ENCODE assay signal across 24 cellular contexts in genomic region chr17:81693491-81694360, GRCh38. TPM values are rescaled to one million over a fixed set of nuclear protein-coding genes. Genes with fewer than 3 reads are reported as not detected.
DNase-seq lines count a peak whose midpoint lies in the region; ATAC-seq and TF ChIP-seq lines count a peak whose summit lies in the region.
"Had no signal": no experiment of that assay in that cellular context is flagged by ENCODE, and none has a peak within 500 bp of the region (broad histone marks: within the 10 kb centered on the region; RNA-seq: fewer than 3 reads in every experiment).

No MANE protein-coding gene starts in this region.

- no peak overlapping the region for H3K27ac Mint-ChIP-seq in WTC11
- H3K27ac Mint-ChIP-seq: activated naive CD8-positive, alpha-beta T cell treated with anti-CD3 and anti-CD28 coated beads for 36 hours; activated T-helper 2 cell treated with anti-CD3 and anti-CD28 coated beads, Interferon-gamma antibody, Interleukin-2, Interleukin-4, amounts not matched to agents 10 μg/mL and 5 μg/mL and 100 μg/mL, durations not matched to agents 14 hours and 24 hours and 36 hours; CD4-positive, alpha-beta memory T cell; immature natural killer cell had no signal

- H3K27ac ChIP-seq in 22Rv1 (no peak overlapping the region), DOHH2 (ENCODE audit: low read depth, low read length) (no peak overlapping the region)
- H3K27ac ChIP-seq: colonic mucosa, KMS-11, psoas muscle, skin epidermis, thyroid gland had no signal

- no peak overlapping the region for H3K4me3 Mint-ChIP-seq in WTC11
- H3K4me3 Mint-ChIP-seq: activated naive CD8-positive, alpha-beta T cell treated with anti-CD3 and anti-CD28 coated beads for 36 hours; CD4-positive, alpha-beta memory T cell; immature natural killer cell; neural crest cell had no signal

- H3K9me3 ChIP-seq in DOHH2 (ENCODE audit: control insufficient read depth, insufficient read depth, low read length), result no peaks in the 10 kb centered on the region
- H3K9me3 ChIP-seq: colonic mucosa, mucosa of descending colon, psoas muscle, thyroid gland had no signal

- no peaks in the 10 kb centered on the region for H3K27me3 ChIP-seq in DOHH2 (ENCODE audit: control insufficient read depth, low read length)
- H3K27me3 ChIP-seq: colonic mucosa, thyroid gland had no signal

- H3F3A ChIP-seq in DOHH2 (ENCODE audit: control insufficient read depth, insufficient read depth), result no peaks in the 10 kb centered on the region

- CTCF ChIA-PET in WTC11 (lab: Charles Lee), result interaction anchor here (0.6 to 1.3 kb wide), 16 partner anchors 8 to 141 kb away, joined by 3 to 15 read pairs (median 4); partner anchors contain the start of genes ARL16, CCDC137, FAAP100 and HGS

- ATAC-seq in WTC11 (peak; percentile 82), HG03159 (IDR thresholded peaks at IDR 0.05; ENCODE audit: unreplicated experiment) (no peak)
- ATAC-seq: mucosa of descending colon, psoas muscle had no signal

- no peaks in the 10 kb centered on the region for H3K9me2 ChIP-seq in DOHH2 (replicated peaks; ENCODE audit: control insufficient read depth, low read length)

- intact Hi-C loops in posterior vena cava (cut with DNase I), result no loop called here

- H3K27me3 Mint-ChIP-seq in WTC11 (ENCODE audit: low read depth), result no peaks in the 10 kb centered on the region
- H3K27me3 Mint-ChIP-seq: activated naive CD8-positive, alpha-beta T cell treated with anti-CD3 and anti-CD28 coated beads for 36 hours; CD4-positive, alpha-beta memory T cell had no signal

- no peak overlapping the region for H3K4me2 ChIP-seq in DOHH2 (ENCODE audit: low read length)
- H3K4me2 ChIP-seq: KMS-11 had no signal

- H3K4me3 ChIP-seq in DOHH2 (ENCODE audit: low read length) (no peak overlapping the region), LNCaP clone FGC (ENCODE audit: low read depth, low read length) (no peak overlapping the region)
- H3K4me3 ChIP-seq: colonic mucosa, mucosa of descending colon, psoas muscle, skin epidermis, thyroid gland had no signal

- no peaks in the 10 kb centered on the region for H3K9me3 Mint-ChIP-seq in WTC11
- H3K9me3 Mint-ChIP-seq: activated naive CD8-positive, alpha-beta T cell treated with anti-CD3 and anti-CD28 coated beads for 36 hours; activated T-helper 2 cell treated with anti-CD3 and anti-CD28 coated beads, Interferon-gamma antibody, Interleukin-2, Interleukin-4, amounts not matched to agents 10 μg/mL and 5 μg/mL and 100 μg/mL, durations not matched to agents 14 hours and 24 hours and 36 hours; CD4-positive, alpha-beta memory T cell; immature natural killer cell; neural crest cell had no signal

- POLR2A ChIA-PET in WTC11 (lab: Charles Lee), result interaction anchor here (0.6 to 1.2 kb wide), 3 partner anchors 9 to 122 kb away, joined by 3 to 4 read pairs (median 3); partner anchors contain the start of genes ARL16, HGS and MRPL12

- peaks cover 32% of the 10 kb centered on the region for H3K79me2 ChIP-seq in DOHH2 (ENCODE audit: control insufficient read depth, low read length)

- peaks cover 37% of the 10 kb centered on the region for H3K36me3 Mint-ChIP-seq in WTC11

- DNase-seq in LNCaP clone FGC (ENCODE audit: low read depth) (no peak), WTC11 (ENCODE audit: low spot score) (peak; percentile 67), amygdala (lab: John Stamatoyannopoulos, UW) (no peak), posterior vena cava (ENCODE audit: low spot score) (no peak)
- no peak for DNase-seq in activated T-cell treated with anti-CD3 and anti-CD28 coated beads, Interleukin-2, amount 50 U/mL, for 1 hour
- DNase-seq: activated CD4-positive, alpha-beta T cell treated with anti-CD3 and anti-CD28 coated beads for 4 hours; activated naive CD8-positive, alpha-beta T cell treated with anti-CD3 and anti-CD28 coated beads for 36 hours; CD4-positive, alpha-beta memory T cell; colonic mucosa; immature natural killer cell; mucosa of descending colon; NCI-H2029; NCI-H446 treated with DMSO at 0.1 percent for 48 hours; psoas muscle; stimulated activated naive CD4-positive, alpha-beta T cell; SW 1271; thyroid gland had no signal

- peak; percentile 17 for TF ChIP-seq CTCF in 22Rv1 (IDR thresholded peaks at IDR 0.05)
- TF ChIP-seq CTCF in DOHH2 (IDR thresholded peaks at IDR 0.05; ENCODE audit: low read depth, low read length, poor library complexity, severe bottlenecking), result peak; percentile 42
- TF ChIP-seq CTCF in LNCaP clone FGC (IDR thresholded peaks at IDR 0.05; ENCODE audit: control insufficient read depth, extremely low read depth, insufficient read depth), result 0 out of 2 replicates have a peak, but pooled peaks have one; percentile 7
- TF ChIP-seq CTCF in WTC11 (IDR thresholded peaks at IDR 0.05), result no peak

- no peaks in the 10 kb centered on the region for H3K4me1 Mint-ChIP-seq in WTC11
- H3K4me1 Mint-ChIP-seq: activated naive CD8-positive, alpha-beta T cell treated with anti-CD3 and anti-CD28 coated beads for 36 hours; neural crest cell had no signal

- peaks cover 97% of the 10 kb centered on the region for H3K36me3 ChIP-seq in DOHH2 (ENCODE audit: control insufficient read depth, low read length)

- no peaks in the 10 kb centered on the region for H3K4me1 ChIP-seq in DOHH2 (ENCODE audit: control insufficient read depth, low read length)
- H3K4me1 ChIP-seq: colonic mucosa, thyroid gland had no signal

- no peaks in the 10 kb centered on the region for H4K20me1 ChIP-seq in DOHH2 (ENCODE audit: control insufficient read depth, insufficient read depth, low read depth, low read length)

TF ChIP-seq in WTC11, 78 proteins besides CTCF, POLR2A, EP300 and RAD21:
- TF ChIP-seq MYBL2 (CRISPR knock-in tag; IDR thresholded peaks at IDR 0.05) (no peak), ATF1 (CRISPR knock-in tag; IDR thresholded peaks at IDR 0.05) (no peak), SMAD3 (CRISPR knock-in tag; IDR thresholded peaks at IDR 0.05; ENCODE audit: borderline replicate concordance) (no peak)
- TF ChIP-seq, protein P1, sequence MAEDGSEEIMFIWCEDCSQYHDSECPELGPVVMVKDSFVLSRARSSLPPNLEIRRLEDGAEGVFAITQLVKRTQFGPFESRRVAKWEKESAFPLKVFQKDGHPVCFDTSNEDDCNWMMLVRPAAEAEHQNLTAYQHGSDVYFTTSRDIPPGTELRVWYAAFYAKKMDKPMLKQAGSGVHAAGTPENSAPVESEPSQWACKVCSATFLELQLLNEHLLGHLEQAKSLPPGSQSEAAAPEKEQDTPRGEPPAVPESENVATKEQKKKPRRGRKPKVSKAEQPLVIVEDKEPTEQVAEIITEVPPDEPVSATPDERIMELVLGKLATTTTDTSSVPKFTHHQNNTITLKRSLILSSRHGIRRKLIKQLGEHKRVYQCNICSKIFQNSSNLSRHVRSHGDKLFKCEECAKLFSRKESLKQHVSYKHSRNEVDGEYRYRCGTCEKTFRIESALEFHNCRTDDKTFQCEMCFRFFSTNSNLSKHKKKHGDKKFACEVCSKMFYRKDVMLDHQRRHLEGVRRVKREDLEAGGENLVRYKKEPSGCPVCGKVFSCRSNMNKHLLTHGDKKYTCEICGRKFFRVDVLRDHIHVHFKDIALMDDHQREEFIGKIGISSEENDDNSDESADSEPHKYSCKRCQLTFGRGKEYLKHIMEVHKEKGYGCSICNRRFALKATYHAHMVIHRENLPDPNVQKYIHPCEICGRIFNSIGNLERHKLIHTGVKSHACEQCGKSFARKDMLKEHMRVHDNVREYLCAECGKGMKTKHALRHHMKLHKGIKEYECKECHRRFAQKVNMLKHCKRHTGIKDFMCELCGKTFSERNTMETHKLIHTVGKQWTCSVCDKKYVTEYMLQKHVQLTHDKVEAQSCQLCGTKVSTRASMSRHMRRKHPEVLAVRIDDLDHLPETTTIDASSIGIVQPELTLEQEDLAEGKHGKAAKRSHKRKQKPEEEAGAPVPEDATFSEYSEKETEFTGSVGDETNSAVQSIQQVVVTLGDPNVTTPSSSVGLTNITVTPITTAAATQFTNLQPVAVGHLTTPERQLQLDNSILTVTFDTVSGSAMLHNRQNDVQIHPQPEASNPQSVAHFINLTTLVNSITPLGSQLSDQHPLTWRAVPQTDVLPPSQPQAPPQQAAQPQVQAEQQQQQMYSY (CRISPR knock-in tag; IDR thresholded peaks at IDR 0.05), result no peak
- TF ChIP-seq, protein P2, sequence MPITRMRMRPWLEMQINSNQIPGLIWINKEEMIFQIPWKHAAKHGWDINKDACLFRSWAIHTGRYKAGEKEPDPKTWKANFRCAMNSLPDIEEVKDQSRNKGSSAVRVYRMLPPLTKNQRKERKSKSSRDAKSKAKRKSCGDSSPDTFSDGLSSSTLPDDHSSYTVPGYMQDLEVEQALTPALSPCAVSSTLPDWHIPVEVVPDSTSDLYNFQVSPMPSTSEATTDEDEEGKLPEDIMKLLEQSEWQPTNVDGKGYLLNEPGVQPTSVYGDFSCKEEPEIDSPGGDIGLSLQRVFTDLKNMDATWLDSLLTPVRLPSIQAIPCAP (CRISPR knock-in tag; IDR thresholded peaks at IDR 0.05), result no peak
- TF ChIP-seq, protein P3, sequence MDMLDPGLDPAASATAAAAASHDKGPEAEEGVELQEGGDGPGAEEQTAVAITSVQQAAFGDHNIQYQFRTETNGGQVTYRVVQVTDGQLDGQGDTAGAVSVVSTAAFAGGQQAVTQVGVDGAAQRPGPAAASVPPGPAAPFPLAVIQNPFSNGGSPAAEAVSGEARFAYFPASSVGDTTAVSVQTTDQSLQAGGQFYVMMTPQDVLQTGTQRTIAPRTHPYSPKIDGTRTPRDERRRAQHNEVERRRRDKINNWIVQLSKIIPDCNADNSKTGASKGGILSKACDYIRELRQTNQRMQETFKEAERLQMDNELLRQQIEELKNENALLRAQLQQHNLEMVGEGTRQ (CRISPR knock-in tag; IDR thresholded peaks at IDR 0.05), result no peak

RNA-seq across cellular contexts. Expression of gene MRPL12, which starts 9.4 kb away (rescaled TPM):
- total RNA-seq in WTC11 (2021) (134 to 139 TPM (median 136 TPM) in 3 replicates), posterior vena cava (10 to 100 TPM; 31.8 to 36.8 TPM)

RNA-seq across cellular contexts. Expression of gene HGS, which starts 9.9 kb away (rescaled TPM):
- total RNA-seq in WTC11 (2021), result 83.7 to 113 TPM (median 90.8 TPM) in 3 replicates
- 10 to 100 TPM; 81.6 to 90.7 TPM for total RNA-seq in posterior vena cava

RNA-seq across cellular contexts. Expression of gene ARL16, which starts 10.1 kb away (rescaled TPM):
- total RNA-seq in WTC11 (2021) (44.7 to 46.7 TPM (median 45.4 TPM) in 3 replicates), posterior vena cava (10 to 100 TPM; 20.0 to 26.7 TPM)

RNA-seq across cellular contexts. Expression of gene SLC25A10, which starts 18.4 kb away (rescaled TPM):
- total RNA-seq in WTC11 (2021) (34.0 to 38.7 TPM (median 37.9 TPM) in 3 replicates), posterior vena cava (1 to 10 TPM; 1.9 to 2.3 TPM)

RNA-seq across cellular contexts. Expression of gene CCDC137, which starts 27.2 kb away (rescaled TPM):
- total RNA-seq in WTC11 (2021) (34.3 to 36.8 TPM (median 35.2 TPM) in 3 replicates), posterior vena cava (1 to 10 TPM; 8.5 to 9.9 TPM)
